4 cellular contexts compared by ENCODE assay signal in the genomic region with DNA sequence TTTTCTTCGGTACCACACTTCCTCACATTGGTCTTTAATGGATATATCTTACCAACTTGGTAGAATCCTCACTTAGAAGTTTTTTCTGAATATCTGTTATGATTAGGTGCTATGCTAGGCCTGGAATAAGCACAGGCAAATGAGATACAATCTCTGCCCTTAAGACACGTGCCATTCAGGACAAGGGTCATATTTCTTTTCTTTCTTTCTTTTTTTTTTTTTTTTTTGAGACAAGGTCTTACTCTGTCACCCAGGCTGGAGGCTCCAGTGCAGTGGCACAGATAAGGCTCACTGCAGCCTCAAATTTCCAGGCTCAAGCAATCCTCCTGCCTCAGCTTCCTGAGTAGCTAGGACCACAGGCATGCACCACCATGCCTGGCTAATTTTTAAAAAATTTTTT. TPM values are rescaled to one million over a fixed set of nuclear protein-coding genes. Genes with fewer than 3 reads are reported as not detected.
"Had no signal": no experiment of that assay in that cellular context is flagged by ENCODE, and none has a peak within 500 bp of the region (broad histone marks: within the 10 kb centered on the region; RNA-seq: fewer than 3 reads in every experiment).

No MANE protein-coding gene starts in this region.

RNA-seq across cellular contexts. Expression of a gene that starts 23.0 kb away (rescaled TPM):
- total RNA-seq: H1, HT-29, IMR-90 had no signal
- polyA plus RNA-seq: GM23338, H1, IMR-90 had no signal

RNA-seq across cellular contexts. Expression of a gene that starts 52.3 kb away (rescaled TPM):
- total RNA-seq: HT-29 had no signal
